Comparison of ENCODE assay signal across 9 cellular contexts in the genomic region with DNA sequence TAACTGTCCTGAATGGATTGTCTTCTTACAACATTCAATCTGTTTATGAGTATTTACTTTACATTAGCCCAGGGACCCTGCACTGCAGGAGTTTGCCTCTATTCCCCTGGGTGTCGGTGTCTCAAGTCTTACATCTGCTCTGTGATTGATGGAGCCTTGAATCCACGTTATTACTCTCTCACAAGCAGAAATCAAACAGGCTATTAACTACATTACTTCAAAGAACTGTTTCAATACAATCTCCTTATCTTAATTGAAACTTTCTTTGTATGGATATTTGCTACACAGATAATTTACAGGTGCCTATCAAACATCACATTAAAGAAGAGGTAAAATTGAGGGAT. TPM values are rescaled to one million over a fixed set of nuclear protein-coding genes. Genes with fewer than 3 reads are reported as not detected.
A peak's percentile ranks its signal among the peaks of the same experiment; 100 is the strongest.
DNase-seq lines count a peak whose midpoint lies in the region; ATAC-seq and TF ChIP-seq lines count a peak whose summit lies in the region.
"Had no signal": no experiment of that assay in that cellular context is flagged by ENCODE, and none has a peak within 500 bp of the region (broad histone marks: within the 10 kb centered on the region; RNA-seq: fewer than 3 reads in every experiment).

No MANE protein-coding gene starts in this region.

- no peak overlapping the region for H2AFZ ChIP-seq in mammary epithelial cell (ENCODE audit: low read depth, low read length)

- H3K9ac ChIP-seq in mammary epithelial cell (ENCODE audit: insufficient read depth, low read length) = no peak overlapping the region

- no TSS peak for BruUV-seq in mammary epithelial cell (replicated peaks; lab: Mats Ljungman, UMichigan)

- WGBS in mammary epithelial cell (ENCODE audit: low coverage, missing lambda C conversion rate) = 88% methylated on average over 2 of the region's 2 CpGs
- 56% methylated on average over 2 of the region's 2 CpGs for WGBS in right cardiac atrium

- H3K36me3 ChIP-seq in mammary epithelial cell (ENCODE audit: insufficient read depth, low read length) = no peaks in the 10 kb centered on the region

- H3K27me3 Mint-ChIP-seq in activated naive CD4-positive, alpha-beta T cell treated with anti-CD3 and anti-CD28 coated beads for 36 hours (ENCODE audit: low read depth) = no peaks in the 10 kb centered on the region
- no peaks in the 10 kb centered on the region for H3K27me3 Mint-ChIP-seq in stimulated activated naive CD8-positive, alpha-beta T cell treated with anti-CD3 and anti-CD28 coated beads, Interleukin-15, amount 100 ng/mL, for 72 hours

- no peaks in the 10 kb centered on the region for H4K20me1 ChIP-seq in mammary epithelial cell (ENCODE audit: insufficient read depth, low read length)

- H3K27ac ChIP-seq in mammary epithelial cell (ENCODE audit: insufficient read depth, low read depth, low read length) (no peak overlapping the region), right cardiac atrium (ENCODE audit: low read length) (no peak overlapping the region)
- H3K27ac ChIP-seq: C4-2B had no signal

- no peak for DNase-seq in activated naive CD4-positive, alpha-beta T cell treated with anti-CD3 and anti-CD28 coated beads for 36 hours
- no peak for DNase-seq in activated naive CD4-positive, alpha-beta T cell treated with anti-CD3 and anti-CD28 coated beads, Interleukin-2, amount 50 U/mL, for 72 hours (ENCODE audit: low spot score in 2 of 2)
- peak; percentile 67 for DNase-seq in NCI-H2227 (lab: John Stamatoyannopoulos, UW; ENCODE audit: unreplicated experiment)
- DNase-seq in mammary epithelial cell = no peak
- DNase-seq in stimulated activated naive CD8-positive, alpha-beta T cell treated with anti-CD3 and anti-CD28 coated beads, Interleukin-15, amount 100 ng/mL, for 72 hours = no peak
- no peak for DNase-seq in AG08395 (ENCODE audit: low spot score)
- no peak for DNase-seq in right cardiac atrium

- peak overlapping the region; percentile 11 for H3K4me2 ChIP-seq in mammary epithelial cell (ENCODE audit: insufficient read depth, low read depth, low read length)

- peaks cover 16% of the 10 kb centered on the region for H3K36me3 Mint-ChIP-seq in activated naive CD4-positive, alpha-beta T cell treated with anti-CD3 and anti-CD28 coated beads for 36 hours (ENCODE audit: low read depth)
- peaks cover 12 to 19% of the 10 kb centered on the region in 2 donors for H3K36me3 Mint-ChIP-seq in activated naive CD4-positive, alpha-beta T cell treated with anti-CD3 and anti-CD28 coated beads, Interleukin-2, amount 50 U/mL, for 72 hours

- CTCF ChIA-PET in activated naive CD4-positive, alpha-beta T cell treated with anti-CD3 and anti-CD28 coated beads for 36 hours (lab: Charles Lee) = interaction anchor here (1.1 to 4.0 kb wide), 8 partner anchors 12 to 347 kb away, joined by 3 to 11 read pairs (median 6); no protein-coding TSS in a partner anchor
- CTCF ChIA-PET in mammary epithelial cell (lab: Charles Lee; ENCODE audit: low non-redundant PET) = no interaction called here

- peak overlapping the region; percentile 90 for H3K27ac Mint-ChIP-seq in activated naive CD4-positive, alpha-beta T cell treated with anti-CD3 and anti-CD28 coated beads for 36 hours
- peak overlapping the region in 1 of 2 donors; percentile 59 for H3K27ac Mint-ChIP-seq in activated naive CD4-positive, alpha-beta T cell treated with anti-CD3 and anti-CD28 coated beads, Interleukin-2, amount 50 U/mL, for 72 hours
- peak overlapping the region in 1 of 2 donors; percentile 21 for H3K27ac Mint-ChIP-seq in stimulated activated naive CD8-positive, alpha-beta T cell treated with anti-CD3 and anti-CD28 coated beads, Interleukin-15, amount 100 ng/mL, for 72 hours

- H3K4me3 ChIP-seq in mammary epithelial cell (replicated peaks in 1 of 3; ENCODE audit: insufficient read depth in 1 of 3, low read depth in 2 of 3, low read length in 3 of 3) = no peak overlapping the region
- H3K4me3 ChIP-seq in right cardiac atrium (ENCODE audit: low read length) = no peak overlapping the region

- in situ Hi-C loops in mammary epithelial cell (cut with MboI; ENCODE audit: low sequenced_read_pairs in 2 of 2) = no loop called here

- H3K4me1 Mint-ChIP-seq in activated naive CD4-positive, alpha-beta T cell treated with anti-CD3 and anti-CD28 coated beads for 36 hours (ENCODE audit: low read depth) = peaks cover 40% of the 10 kb centered on the region
- peaks cover 45% of the 10 kb centered on the region for H3K4me1 Mint-ChIP-seq in stimulated activated naive CD8-positive, alpha-beta T cell treated with anti-CD3 and anti-CD28 coated beads, Interleukin-15, amount 100 ng/mL, for 72 hours

- dilution Hi-C loops in mammary epithelial cell (cut with HindIII; ENCODE audit: low sequenced_read_pairs) = no loop called here

- ATAC-seq in activated naive CD4-positive, alpha-beta T cell treated with anti-CD3 and anti-CD28 coated beads, Interleukin-2, amount 50 U/mL, for 72 hours = no peak
- ATAC-seq in stimulated activated naive CD8-positive, alpha-beta T cell treated with anti-CD3 and anti-CD28 coated beads, Interleukin-15, amount 100 ng/mL, for 72 hours = no peak
- ATAC-seq in right cardiac atrium (no peak), GM19397 (IDR thresholded peaks at IDR 0.05; ENCODE audit: unreplicated experiment) (no peak)

- intact Hi-C loops in activated naive CD4-positive, alpha-beta T cell treated with anti-CD3 and anti-CD28 coated beads for 36 hours (cut with micrococcal nuclease) = no loop called here
- intact Hi-C loops in mammary epithelial cell (cut with micrococcal nuclease) = no loop called here
- intact Hi-C loops in right cardiac atrium (cut with DNase I) = no loop called here

- no peak for TF ChIP-seq CTCF in mammary epithelial cell (conservative IDR thresholded peaks at IDR 0.05 in 1 of 2, IDR thresholded peaks at IDR 0.05 in 1 of 2; ENCODE audit: extremely low read depth in 1 of 2, insufficient read depth in 1 of 2, low read depth in 1 of 2, low read length in 2 of 2)

- H3K27me3 ChIP-seq in mammary epithelial cell (ENCODE audit: insufficient read depth, low read length) = no peaks in the 10 kb centered on the region
- no peaks in the 10 kb centered on the region for H3K27me3 ChIP-seq in right cardiac atrium (ENCODE audit: control insufficient read depth, insufficient read depth)

- H3K4me1 ChIP-seq in mammary epithelial cell (ENCODE audit: insufficient read depth, low read length) = peaks cover 34% of the 10 kb centered on the region
- H3K4me1 ChIP-seq in right cardiac atrium (ENCODE audit: control insufficient read depth, insufficient read depth, low read length) = peaks cover 3% of the 10 kb centered on the region

- peak overlapping the region; percentile 77 for H3K4me3 Mint-ChIP-seq in activated naive CD4-positive, alpha-beta T cell treated with anti-CD3 and anti-CD28 coated beads for 36 hours
- peak overlapping the region; percentile 35 to 79 for H3K4me3 Mint-ChIP-seq in stimulated activated naive CD8-positive, alpha-beta T cell treated with anti-CD3 and anti-CD28 coated beads, Interleukin-15, amount 100 ng/mL, for 72 hours

- H3K9me3 ChIP-seq in mammary epithelial cell (replicated peaks; ENCODE audit: insufficient read depth, low read length) = no peaks in the 10 kb centered on the region
- H3K9me3 ChIP-seq in right cardiac atrium (ENCODE audit: control insufficient read depth, low read length) = no peaks in the 10 kb centered on the region

- peaks cover 10% of the 10 kb centered on the region for H3K79me2 ChIP-seq in mammary epithelial cell (ENCODE audit: insufficient read depth, low read length)

- H3K9me3 Mint-ChIP-seq in activated naive CD4-positive, alpha-beta T cell treated with anti-CD3 and anti-CD28 coated beads for 36 hours = no peaks in the 10 kb centered on the region
- no peaks in the 10 kb centered on the region for H3K9me3 Mint-ChIP-seq in activated naive CD4-positive, alpha-beta T cell treated with anti-CD3 and anti-CD28 coated beads, Interleukin-2, amount 50 U/mL, for 72 hours
- H3K9me3 Mint-ChIP-seq in stimulated activated naive CD8-positive, alpha-beta T cell treated with anti-CD3 and anti-CD28 coated beads, Interleukin-15, amount 100 ng/mL, for 72 hours = no peaks in the 10 kb centered on the region

RNA-seq across cellular contexts. Expression of a gene that starts 3.1 kb away (rescaled TPM):
- total RNA-seq in activated naive CD4-positive, alpha-beta T cell treated with anti-CD3 and anti-CD28 coated beads for 36 hours = 10 to 100 TPM; 86.3 to 87.1 TPM
- total RNA-seq in activated naive CD4-positive, alpha-beta T cell treated with anti-CD3 and anti-CD28 coated beads, Interleukin-2, amount 50 U/mL, for 72 hours = 10 to 100 TPM; 52.1 to 95.4 TPM
- total RNA-seq in mammary epithelial cell (10 to 100 TPM; 13.8 to 33.5 TPM), right cardiac atrium (10 to 100 TPM; 16.9 to 31.8 (median 20.1) TPM)
- polyA plus RNA-seq in mammary epithelial cell (4.0 TPM), right cardiac atrium (13.7 TPM)
- polyA minus RNA-seq in mammary epithelial cell = 19.7 TPM
